Comparison of ENCODE assay signal across 24 cellular contexts in genomic region chr14:102885686-102886447, GRCh38.
"Had no signal": no experiment of that assay in that cellular context is flagged by ENCODE, and none has a peak within 500 bp of the region (broad histone marks: within the 10 kb centered on the region; RNA-seq: fewer than 3 reads in every experiment).

No MANE protein-coding gene starts in this region.

- DNase-seq: activated CD4-positive, alpha-beta T cell treated with anti-CD3 and anti-CD28 coated beads, Interleukin-2, amount 10 ng/mL, durations not matched to agents 7 days and 5 days; activated CD4-positive, CD25-positive, alpha-beta regulatory T cell treated with anti-CD3 and anti-CD28 coated beads, Interleukin-2, amount 50 U/mL, for 72 hours; activated CD8-positive, alpha-beta T cell treated with anti-CD3 and anti-CD28 coated beads, Interleukin-2, amount 10 ng/mL, durations not matched to agents 7 days and 5 days; activated naive CD4-positive, alpha-beta T cell; endodermal cell; heart left ventricle; islet precursor cell; left colon; naive thymus-derived CD8-positive, alpha-beta T cell; ovary; spleen; stimulated activated CD4-positive, alpha-beta T cell treated with anti-CD3 and anti-CD28 coated beads, Interleukin-4, amount 100 ng/mL, for 4 hours; transverse colon had no signal

- ATAC-seq: activated CD8-positive, alpha-beta T cell treated with anti-CD3 and anti-CD28 coated beads, Interleukin-2, amount 10 ng/mL, durations not matched to agents 7 days and 5 days; gastroesophageal sphincter; heart left ventricle; left colon; naive thymus-derived CD8-positive, alpha-beta T cell; SK-N-SH treated with all-trans-retinoic acid at 6 μM for 48 hours had no signal

- H3K4me1 ChIP-seq: breast epithelium, gastroesophageal sphincter, heart left ventricle, prostate gland, right atrium auricular region, spleen had no signal

- H3K9me3 Mint-ChIP-seq: activated CD4-positive, alpha-beta T cell treated with anti-CD3 and anti-CD28 coated beads, Interleukin-2, amount 10 ng/mL, durations not matched to agents 7 days and 5 days; activated T-helper 2 cell treated with anti-CD3 and anti-CD28 coated beads, Interferon-gamma antibody, Interleukin-2, Interleukin-4, amounts not matched to agents 10 μg/mL and 5 μg/mL and 100 μg/mL, durations not matched to agents 14 hours and 24 hours and 36 hours; endodermal cell; mesothelial cell of epicardium; naive thymus-derived CD8-positive, alpha-beta T cell; T-helper 2 cell treated with Interferon-gamma antibody and Interleukin-4, amounts not matched to agents 5 μg/mL and 100 μg/mL, for 36 hours had no signal

- H3K4me3 ChIP-seq: breast epithelium, coronary artery, gastroesophageal sphincter, heart left ventricle, ovary, prostate gland, right atrium auricular region, spleen, transverse colon had no signal

- H3K4me1 Mint-ChIP-seq: endodermal cell; mesothelial cell of epicardium; naive thymus-derived CD8-positive, alpha-beta T cell had no signal

- H3K27me3 ChIP-seq: breast epithelium, gastroesophageal sphincter, heart left ventricle, ovary, right atrium auricular region, spleen, transverse colon had no signal

- H3K27ac Mint-ChIP-seq: activated CD4-positive, alpha-beta T cell treated with anti-CD3 and anti-CD28 coated beads, Interleukin-2, amount 10 ng/mL, durations not matched to agents 7 days and 5 days; activated CD8-positive, alpha-beta T cell treated with anti-CD3 and anti-CD28 coated beads, Interleukin-2, amount 10 ng/mL, durations not matched to agents 7 days and 5 days; activated naive CD8-positive, alpha-beta T cell; activated T-helper 2 cell treated with anti-CD3 and anti-CD28 coated beads, Interferon-gamma antibody, Interleukin-2, Interleukin-4, amounts not matched to agents 10 μg/mL and 5 μg/mL and 100 μg/mL, durations not matched to agents 14 hours and 24 hours and 36 hours; endodermal cell; mesothelial cell of epicardium; T-helper 2 cell treated with Interferon-gamma antibody and Interleukin-4, amounts not matched to agents 5 μg/mL and 100 μg/mL, for 36 hours had no signal

- H3K4me3 Mint-ChIP-seq: activated CD4-positive, alpha-beta T cell treated with anti-CD3 and anti-CD28 coated beads, Interleukin-2, amount 10 ng/mL, durations not matched to agents 7 days and 5 days; activated CD8-positive, alpha-beta T cell treated with anti-CD3 and anti-CD28 coated beads, Interleukin-2, amount 10 ng/mL, durations not matched to agents 7 days and 5 days; activated naive CD8-positive, alpha-beta T cell; endodermal cell; mesothelial cell of epicardium; naive thymus-derived CD8-positive, alpha-beta T cell; T-helper 2 cell treated with Interferon-gamma antibody and Interleukin-4, amounts not matched to agents 5 μg/mL and 100 μg/mL, for 36 hours had no signal

- H3K27ac ChIP-seq: breast epithelium, coronary artery, gastroesophageal sphincter, heart left ventricle, ovary, prostate gland, right atrium auricular region, spleen, transverse colon, VCaP had no signal

- H3K27me3 Mint-ChIP-seq: activated CD4-positive, alpha-beta T cell treated with anti-CD3 and anti-CD28 coated beads, Interleukin-2, amount 10 ng/mL, durations not matched to agents 7 days and 5 days; activated naive CD8-positive, alpha-beta T cell; naive thymus-derived CD8-positive, alpha-beta T cell had no signal

- H3K9me3 ChIP-seq: breast epithelium, gastroesophageal sphincter, heart left ventricle, ovary, prostate gland, right atrium auricular region, spleen, transverse colon had no signal

- H3K36me3 ChIP-seq: breast epithelium, ovary, prostate gland, transverse colon had no signal
